Comparison of ENCODE assay signal across 17 cellular contexts in genomic region chr11:116257092-116257491, GRCh38.
DNase-seq lines count a peak whose midpoint lies in the region; ATAC-seq, FAIRE-seq and TF ChIP-seq lines count a peak whose summit lies in the region.
"Had no signal": no experiment of that assay in that cellular context is flagged by ENCODE, and none has a peak within 500 bp of the region (broad histone marks: within the 10 kb centered on the region; RNA-seq: fewer than 3 reads in every experiment).

No MANE protein-coding gene starts in this region.

- no peaks in the 10 kb centered on the region for H3K9me3 ChIP-seq in left lung
- H3K9me3 ChIP-seq: colonic mucosa, SJSA1 had no signal

- no peaks in the 10 kb centered on the region for H3K36me3 ChIP-seq in left lung
- H3K36me3 ChIP-seq: colonic mucosa, SJSA1 had no signal

- DNase-seq in D721Med (ENCODE audit: insufficient read length, low spot score) (no peak), SK-MEL-5 (ENCODE audit: low read depth, low spot score) (peak; percentile 34), left lung (no peak), kidney glomerular epithelial cell (lab: John Stamatoyannopoulos, UW) (no peak), activated gamma-delta T cell treated with Interleukin-2 at 50 U/mL for 16 hours (no peak)
- DNase-seq in activated CD8-positive, alpha-beta memory T cell treated with anti-CD3 and anti-CD28 coated beads, Interleukin-2, amount 50 U/mL, for 4 hours, result no peak
- DNase-seq: ACHN; activated CD4-positive, alpha-beta T cell treated with anti-CD3 and anti-CD28 coated beads, Interleukin-2, amount 10 ng/mL, durations not matched to agents 24 days and 14 days; activated naive CD4-positive, alpha-beta T cell treated with anti-CD3 and anti-CD28 coated beads, Interleukin-2, amount 50 U/mL, for 16 hours; activated T-cell treated with anti-CD3 and anti-CD28 coated beads for 4 hours; CD4-positive, alpha-beta T cell; colonic mucosa; foreskin melanocyte; stimulated activated CD4-positive, alpha-beta T cell treated with anti-CD3 and anti-CD28 coated beads, Interleukin-15, amount 100 ng/mL, for 24 hours had no signal

- no peaks in the 10 kb centered on the region for H3K27me3 ChIP-seq in left lung
- H3K27me3 ChIP-seq: colonic mucosa, SJSA1 had no signal

- TF ChIP-seq EP300 in Ishikawa (IDR thresholded peaks at IDR 0.05; ENCODE audit: borderline replicate concordance), result no peak

- H3K4me1 ChIP-seq in left lung, result no peaks in the 10 kb centered on the region
- H3K4me1 ChIP-seq: colonic mucosa, SJSA1 had no signal

- H3K27ac ChIP-seq in left lung, result no peak overlapping the region
- H3K27ac ChIP-seq: colonic mucosa, SJSA1 had no signal

- peak; percentile 21 for FAIRE-seq in D721Med (lab: Jason Lieb, UNC)

- no peak overlapping the region for H3K4me3 ChIP-seq in left lung
- H3K4me3 ChIP-seq: colonic mucosa, SJSA1 had no signal

- peak; percentile 88 for ATAC-seq in left lung
- no peak for ATAC-seq in HG02870 (IDR thresholded peaks at IDR 0.05; ENCODE audit: unreplicated experiment)

- in situ Hi-C loops in SK-MEL-5 (cut with HindIII; ENCODE audit: low pct_unique_long_range_greater_than_20kb, low sequenced_read_pairs), result no loop called here

- intact Hi-C loops in left lung (cut with DNase I), result no loop called here

- no peak for TF ChIP-seq RAD21 in Ishikawa (IDR thresholded peaks at IDR 0.05; ENCODE audit: low read depth)

- TF ChIP-seq CTCF in D721Med (IDR thresholded peaks at IDR 0.05; ENCODE audit: insufficient read depth, missing control alignments), result no peak
- no peak for TF ChIP-seq CTCF in left lung (IDR thresholded peaks at IDR 0.05)

TF ChIP-seq in Ishikawa, 13 proteins besides CTCF, POLR2A, EP300 and RAD21:
- peak; percentile 88 for TF ChIP-seq USF1 (IDR thresholded peaks at IDR 0.05)
- no peak for TF ChIP-seq CEBPB (IDR thresholded peaks at IDR 0.05)
